In genomic region chr17:45129940-45130639, GRCh38 we compare ENCODE assay signal across 11 cellular contexts. TPM values are rescaled to one million over a fixed set of nuclear protein-coding genes. Genes with fewer than 3 reads are reported as not detected.
A peak's percentile ranks its signal among the peaks of the same experiment; 100 is the strongest.
DNase-seq lines count a peak whose midpoint lies in the region; ATAC-seq and TF ChIP-seq lines count a peak whose summit lies in the region.
"Had no signal": no experiment of that assay in that cellular context is flagged by ENCODE, and none has a peak within 500 bp of the region (broad histone marks: within the 10 kb centered on the region; RNA-seq: fewer than 3 reads in every experiment).

No MANE protein-coding gene starts in this region.

- no peaks in the 10 kb centered on the region for H3K9me3 Mint-ChIP-seq in naive B cell
- H3K9me3 Mint-ChIP-seq: stimulated activated naive B cell treated with anti-CD40 and anti-IgM and Interleukin-4, amounts not matched to agents 10 μg/mL and 1 μg/mL and 100 μg/mL, for 72 hours had no signal

- H3K27me3 Mint-ChIP-seq in naive B cell, result peaks cover 3 to 15% (median 11%) of the 10 kb centered on the region in 3 donors

- dilution Hi-C loops in IMR-90 (cut with HindIII; ENCODE audit: low sequenced_read_pairs, unreplicated experiment), result no loop called here

- no peak overlapping the region for H4K5ac ChIP-seq in IMR-90 (ENCODE audit: low read depth, low read length)

- no peaks in the 10 kb centered on the region for H3K9me3 ChIP-seq in IMR-90 (ENCODE audit: control insufficient read depth, insufficient read depth, low read length)
- no peaks in the 10 kb centered on the region for H3K9me3 ChIP-seq in esophagus (ENCODE audit: control insufficient read depth in 2 of 2, insufficient read depth in 1 of 2, low read depth in 1 of 2, low read length in 1 of 2)

- no peak overlapping the region for H3K18ac ChIP-seq in IMR-90 (ENCODE audit: low read depth, low read length)

- no peaks in the 10 kb centered on the region for H3K36me3 ChIP-seq in IMR-90 (ENCODE audit: control insufficient read depth, insufficient read depth, low read length)
- H3K36me3 ChIP-seq in esophagus (ENCODE audit: control insufficient read depth in 2 of 2, insufficient read depth in 2 of 2, low read length in 1 of 2), result no peaks in the 10 kb centered on the region

- in situ Hi-C loops in IMR-90 (cut with MboI; ENCODE audit: low sequenced_read_pairs), result no loop called here

- H2AK9ac ChIP-seq in IMR-90 (replicated peaks; ENCODE audit: low read depth, low read length, poor library complexity), result peak overlapping the region; percentile 83

- no peak for TF ChIP-seq POLR2A in IMR-90 (IDR thresholded peaks at IDR 0.05; ENCODE audit: low read depth, low read length)

- TF ChIP-seq RAD21 in IMR-90 (IDR thresholded peaks at IDR 0.05; ENCODE audit: low read length), result no peak

- H3K14ac ChIP-seq in IMR-90 (replicated peaks; ENCODE audit: low read depth, low read length), result 0 out of 2 replicates have a peak overlapping the region, but pooled peaks have one; percentile 58

- POLR2A ChIA-PET in IMR-90 (lab: Charles Lee; ENCODE audit: unreplicated experiment), result no interaction called here

- peaks cover 41 to 63% of the 10 kb centered on the region in 2 experiments for H3K79me1 ChIP-seq in IMR-90 (ENCODE audit: low read depth in 1 of 2, low read length in 2 of 2)

- H2BK5ac ChIP-seq in IMR-90 (ENCODE audit: low read depth, low read length, poor library complexity, severe bottlenecking), result no peak overlapping the region

- H3K9ac ChIP-seq in IMR-90 (ENCODE audit: low read depth, low read length), result no peak overlapping the region

- no peak overlapping the region for H2BK20ac ChIP-seq in IMR-90 (ENCODE audit: low read depth, low read length)

- H3K56ac ChIP-seq in IMR-90 (ENCODE audit: extremely low read depth, insufficient read depth, low read length), result no peak overlapping the region

- peak overlapping the region; percentile 75 for H3K4ac ChIP-seq in IMR-90 (ENCODE audit: low read depth, low read length)

- TF ChIP-seq CTCF in IMR-90 (conservative IDR thresholded peaks at IDR 0.05; ENCODE audit: low read depth, low read length), result no peak

- no TSS peak for BruUV-seq in IMR-90 (replicated peaks; lab: Mats Ljungman, UMichigan)

- 73% methylated on average over 7 of the region's 13 CpGs; no CpG with 5 or more reads in 1 of the 2 experiments for WGBS in IMR-90 (ENCODE audit: extremely low coverage in 2 of 2, insufficient read length in 1 of 2), 2 experiments
- 44 to 65% methylated on average over 13 of the region's 13 CpGs for WGBS in esophagus, 2 donors

- H3K23ac ChIP-seq in IMR-90 (ENCODE audit: low read depth, low read length), result peak overlapping the region; percentile 52

- no peak for ATAC-seq in IMR-90 (ENCODE audit: low read depth)
- ATAC-seq in naive B cell (ENCODE audit: low read depth in 2 of 2), result no peak
- ATAC-seq in GM19397 (IDR thresholded peaks at IDR 0.05; ENCODE audit: unreplicated experiment), result no peak
- ATAC-seq: stimulated activated naive B cell treated with anti-CD40 and anti-IgM and Interleukin-4, amounts not matched to agents 10 μg/mL and 1 μg/mL and 100 μg/mL, for 72 hours had no signal

- H3K4me2 ChIP-seq in IMR-90 (ENCODE audit: low read depth, low read length), result no peak overlapping the region; the same call in 1 of the 2 replicates

- H3K27me3 ChIP-seq in IMR-90 (ENCODE audit: control insufficient read depth, insufficient read depth, low read length) (no peaks in the 10 kb centered on the region), esophagus (ENCODE audit: control insufficient read depth in 1 of 2, insufficient read depth in 2 of 2, low read length in 2 of 2) (no peaks in the 10 kb centered on the region)
- H3K27me3 ChIP-seq: dorsolateral prefrontal cortex had no signal

- intact Hi-C loops in IMR-90 (cut with micrococcal nuclease), result loop anchor here (5.0 kb wide), 2 partner anchors 78 to 722 kb away; partner anchors contain the start of gene DCAKD

- peak overlapping the region; percentile 74; the same call in 1 of the 2 replicates for H2AK5ac ChIP-seq in IMR-90 (ENCODE audit: low read depth, low read length)

- no peak overlapping the region for H2AFZ ChIP-seq in IMR-90 (replicated peaks; ENCODE audit: low read length, poor library complexity)

- CTCF ChIA-PET in IMR-90 (lab: Yijun Ruan, JAX), result no interaction called here

- H4K8ac ChIP-seq in IMR-90 (ENCODE audit: low read depth in 2 of 2, low read length in 2 of 2), result peak overlapping the region in 1 of 2 experiments; percentile 13; a peak in 1 of 4 replicates

- H3K4me3 Mint-ChIP-seq in naive B cell, result peak overlapping the region in 6 of 8 donors; percentile 2 to 80 (median 39)
- H3K4me3 Mint-ChIP-seq: stimulated activated naive B cell treated with anti-CD40 and anti-IgM and Interleukin-4, amounts not matched to agents 10 μg/mL and 1 μg/mL and 100 μg/mL, for 72 hours had no signal

- peaks cover 26% of the 10 kb centered on the region for H3K9me1 ChIP-seq in IMR-90 (ENCODE audit: insufficient read depth, low read length)

- H3K36me3 Mint-ChIP-seq in naive B cell, result no peaks in the 10 kb centered on the region
- H3K36me3 Mint-ChIP-seq: stimulated activated naive B cell treated with anti-CD40 and anti-IgM and Interleukin-4, amounts not matched to agents 10 μg/mL and 1 μg/mL and 100 μg/mL, for 72 hours had no signal

- H3K4me1 ChIP-seq in IMR-90 (ENCODE audit: control insufficient read depth, insufficient read depth, low read length) (peaks cover 34% of the 10 kb centered on the region), esophagus (ENCODE audit: control insufficient read depth in 2 of 2, insufficient read depth in 2 of 2, low read length in 1 of 2) (peaks cover 12 to 40% of the 10 kb centered on the region in 2 donors)

- H3K4me1 Mint-ChIP-seq in naive B cell, result peaks cover 0 to 15% (median 4%) of the 10 kb centered on the region in 3 donors

- DNase-seq in A172 (ENCODE audit: low spot score) (peak; percentile 88), IMR-90 (peak; percentile 12), naive B cell (no peak), SKM-1 (lab: John Stamatoyannopoulos, UW; ENCODE audit: unreplicated experiment) (no peak), NCI-H524 (lab: John Stamatoyannopoulos, UW) (no peak), NCI-H1436 treated with DMSO at 0.1 percent for 48 hours (lab: John Stamatoyannopoulos, UW) (no peak)
- DNase-seq: dorsolateral prefrontal cortex; NCI-H774; stimulated activated naive B cell treated with anti-CD40 and anti-IgM and Interleukin-4, amounts not matched to agents 10 μg/mL and 1 μg/mL and 100 μg/mL, for 72 hours had no signal

- H2BK120ac ChIP-seq in IMR-90 (ENCODE audit: low read depth, low read length), result peak overlapping the region; percentile 79

- peak overlapping the region in 1 of 6 donors; percentile 72 for H3K27ac Mint-ChIP-seq in naive B cell
- H3K27ac Mint-ChIP-seq: stimulated activated naive B cell treated with anti-CD40 and anti-IgM and Interleukin-4, amounts not matched to agents 10 μg/mL and 1 μg/mL and 100 μg/mL, for 72 hours had no signal

- H2BK15ac ChIP-seq in IMR-90 (ENCODE audit: low read depth, low read length), result 0 out of 3 replicates have a peak overlapping the region, but pooled peaks have one; percentile 14

- H3K4me3 ChIP-seq in IMR-90 (ENCODE audit: insufficient read depth, low read depth, low read length) (no peak overlapping the region), esophagus (ENCODE audit: low read depth in 1 of 2, low read length in 2 of 2) (peak overlapping the region; percentile 22 to 67)

- H3K27ac ChIP-seq in IMR-90 (ENCODE audit: insufficient read depth, low read length) (no peak overlapping the region), esophagus (ENCODE audit: low read depth in 2 of 2, low read length in 1 of 2) (peak overlapping the region; percentile 75 to 81)

- H4K20me1 ChIP-seq in IMR-90 (ENCODE audit: insufficient read depth, low read length), result peaks cover 9% of the 10 kb centered on the region; the same call in 1 of the 2 replicates

- H4K91ac ChIP-seq in IMR-90 (ENCODE audit: insufficient read depth, low read depth, low read length), result peak overlapping the region; percentile 50

TF ChIP-seq in IMR-90, 13 proteins besides CTCF, POLR2A, EP300 and RAD21:
- TF ChIP-seq BHLHE40 (IDR thresholded peaks at IDR 0.05; ENCODE audit: low read depth, low read length) (peak; percentile 53), CEBPB (IDR thresholded peaks at IDR 0.05; ENCODE audit: low read depth, low read length) (no peak)

RNA-seq across cellular contexts. Expression of gene PLCD3, which starts 2.2 kb away (rescaled TPM):
- 168 and 189 TPM in 2 replicates for total RNA-seq in A172 (2014; rRNA removed; shearing (Covaris generic))
- 5.3 and 5.6 TPM in 2 replicates for total RNA-seq in IMR-90 (2012; rRNA removed)
- polyA plus RNA-seq in IMR-90 (2012; rRNA removed) (36.6 and 39.0 TPM in 2 replicates), esophagus (10 to 100 TPM; 34.2 to 47.3 TPM), naive B cell (ENCODE audit: low read depth in 6 of 6) (not detected)
- 14.8 and 45.8 TPM in 2 replicates for polyA plus RNA-seq in IMR-90 (2012; cell fraction: cytosol; rRNA removed)
- 35.9 and 73.0 TPM in 2 replicates for polyA plus RNA-seq in IMR-90 (2012; cell fraction: nucleus; rRNA removed; ENCODE audit: low replicate concordance)

RNA-seq across cellular contexts. Expression of gene ACBD4, which starts 5.4 kb away (rescaled TPM):
- 4.7 and 10.3 TPM in 2 replicates for total RNA-seq in A172 (2014; rRNA removed; shearing (Covaris generic))
- 1.7 and 2.3 TPM in 2 replicates for total RNA-seq in IMR-90 (2012; rRNA removed)
- polyA plus RNA-seq in IMR-90 (2012; rRNA removed) (5.7 and 6.1 TPM in 2 replicates), esophagus (1 to 10 TPM; 5.9 to 8.8 TPM), naive B cell (ENCODE audit: low read depth in 6 of 6) (10 to 100 TPM; 15.4 to 27.1 (median 20.4) TPM)
- 4.5 and 5.5 TPM in 2 replicates for polyA plus RNA-seq in IMR-90 (2012; cell fraction: cytosol; rRNA removed)
- 29.9 and 39.6 TPM in 2 replicates for polyA plus RNA-seq in IMR-90 (2012; cell fraction: nucleus; rRNA removed; ENCODE audit: low replicate concordance)

RNA-seq across cellular contexts. Expression of gene HEXIM1, which starts 18.2 kb away (rescaled TPM):
- total RNA-seq in A172 (2014; rRNA removed; shearing (Covaris generic)), result 8.4 and 8.6 TPM in 2 replicates
- 5.9 and 8.6 TPM in 2 replicates for total RNA-seq in IMR-90 (2012; rRNA removed)
- polyA plus RNA-seq in IMR-90 (2012; rRNA removed), result 14.5 TPM in 2 replicates
- 13.5 and 13.8 TPM in 2 replicates for polyA plus RNA-seq in IMR-90 (2012; cell fraction: cytosol; rRNA removed)
- polyA plus RNA-seq in IMR-90 (2012; cell fraction: nucleus; rRNA removed; ENCODE audit: low replicate concordance), result 8.5 and 12.5 TPM in 2 replicates
- 10 to 100 TPM; 20.4 to 24.2 TPM for polyA plus RNA-seq in esophagus
- polyA plus RNA-seq in naive B cell (ENCODE audit: low read depth in 6 of 6), result 1 to 10 TPM; 3.2 to 5.3 (median 4.1) TPM

RNA-seq across cellular contexts. Expression of gene HEXIM2, which starts 31.6 kb away (rescaled TPM):
- total RNA-seq in A172 (2014; rRNA removed; shearing (Covaris generic)), result 10.1 and 19.9 TPM in 2 replicates
- 5.6 and 6.1 TPM in 2 replicates for total RNA-seq in IMR-90 (2012; rRNA removed)
- polyA plus RNA-seq in IMR-90 (2012; rRNA removed) (4.5 TPM in 2 replicates), esophagus (1 to 10 TPM; 3.7 to 4.5 TPM), naive B cell (ENCODE audit: low read depth in 6 of 6) (1 to 10 TPM; 2.1 to 6.7 (median 4.3) TPM)
- polyA plus RNA-seq in IMR-90 (2012; cell fraction: cytosol; rRNA removed), result 5.2 and 10.6 TPM in 2 replicates
- 2.9 and 6.9 TPM in 2 replicates for polyA plus RNA-seq in IMR-90 (2012; cell fraction: nucleus; rRNA removed; ENCODE audit: low replicate concordance)

Comparison
In these comparisons a context has a peak if more than half of its experiments do, and no peak if none do; other contexts are left out.
1. DNase-seq: peak in A172 (single experiment) and IMR-90 (single experiment); none in naive B cell (single experiment), SKM-1 (single experiment), NCI-H524 (0 of 2) and NCI-H1436 treated with DMSO at 0.1 percent for 48 hours (single experiment).
2. RNA of gene PLCD3, which starts 2.2 kb away (polyA plus RNA-seq): 34.2 to 47.3 TPM in esophagus and 14.8 to 73.0 TPM in IMR-90; not detected in naive B cell; every median in the first group is over 10 times any median in the second.